In genomic region chr10:120578123-120578522, GRCh38 we compare ENCODE assay signal across 6 cellular contexts.
"Had no signal": no experiment of that assay in that cellular context is flagged by ENCODE, and none has a peak within 500 bp of the region (broad histone marks: within the 10 kb centered on the region; RNA-seq: fewer than 3 reads in every experiment).

No MANE protein-coding gene starts in this region.

- H3K4me3 ChIP-seq: GM23338 had no signal

- H3K27ac ChIP-seq: HL-60 had no signal

- H3K36me3 Mint-ChIP-seq: IgD-negative memory B cell had no signal

- H3K9me3 Mint-ChIP-seq: GM23338, H9, HFFc6, IgD-negative memory B cell had no signal

- H3K4me1 Mint-ChIP-seq: IgD-negative memory B cell had no signal

- H3K27me3 Mint-ChIP-seq: IgD-negative memory B cell had no signal

- H2AFZ ChIP-seq: GM23338 had no signal

- H3K4me2 ChIP-seq: GM23338 had no signal

- H3K27ac Mint-ChIP-seq: GM23338, H9, HFFc6 had no signal

- DNase-seq: HCEC 1CT, HFFc6 had no signal

- H3K4me3 Mint-ChIP-seq: GM23338, H9, HFFc6, IgD-negative memory B cell had no signal
